ENCODE assay signal across 9 cellular contexts in the genomic region with DNA sequence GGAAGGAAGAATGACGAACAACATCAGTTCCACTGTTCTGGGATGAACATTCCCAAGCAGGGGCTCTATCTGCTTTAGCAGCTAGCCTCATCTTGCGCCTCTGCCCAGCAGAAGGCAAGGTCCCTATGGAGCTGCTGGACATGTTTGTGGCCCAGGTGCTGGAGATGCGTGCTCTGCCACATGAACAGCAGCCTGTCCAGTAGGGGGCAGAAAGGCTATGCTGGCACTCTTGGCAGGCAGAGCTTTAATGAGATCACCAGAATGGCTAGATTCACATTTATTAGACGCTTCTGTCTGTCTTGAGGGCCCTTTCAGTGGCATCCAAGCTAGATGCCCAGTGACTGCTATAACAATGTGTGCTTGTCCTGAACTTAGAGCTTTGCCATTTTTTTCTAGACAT.
DNase-seq lines count a peak whose midpoint lies in the region; ATAC-seq, FAIRE-seq and TF ChIP-seq lines count a peak whose summit lies in the region.
"Had no signal": no experiment of that assay in that cellular context is flagged by ENCODE, and none has a peak within 500 bp of the region (broad histone marks: within the 10 kb centered on the region; RNA-seq: fewer than 3 reads in every experiment).

No MANE protein-coding gene starts in this region.

- H3K36me3 Mint-ChIP-seq in activated naive CD4-positive, alpha-beta T cell treated with anti-CD3 and anti-CD28 coated beads for 36 hours (ENCODE audit: low read depth), result no peaks in the 10 kb centered on the region
- H3K36me3 Mint-ChIP-seq in endothelial cell (ENCODE audit: low read depth, unreplicated experiment), result no peaks in the 10 kb centered on the region
- no peaks in the 10 kb centered on the region for H3K36me3 Mint-ChIP-seq in naive thymus-derived CD4-positive, alpha-beta T cell
- H3K36me3 Mint-ChIP-seq: activated naive CD8-positive, alpha-beta T cell treated with anti-CD3 and anti-CD28 coated beads, Interleukin-2, amount 10 ng/mL, durations not matched to agents 7 days and 5 days had no signal

- DNase-seq in activated naive CD4-positive, alpha-beta T cell treated with anti-CD3 and anti-CD28 coated beads for 36 hours, result peak; percentile 7
- DNase-seq in activated naive CD4-positive, alpha-beta T cell treated with anti-CD3 and anti-CD28 coated beads, Interleukin-2, amount 50 U/mL, for 16 hours, result no peak
- DNase-seq in NCI-H524 (lab: John Stamatoyannopoulos, UW) (peak; percentile 43 to 73), endothelial cell (ENCODE audit: low spot score) (peak; percentile 69), pancreas (peak in 3 of 6 donors; percentile 3 to 23 (median 13)), DMS114 treated with DMSO at 0.1 percent for 48 hours (lab: John Stamatoyannopoulos, UW; ENCODE audit: unreplicated experiment) (no peak)
- DNase-seq in naive thymus-derived CD4-positive, alpha-beta T cell, result no peak
- DNase-seq: activated naive CD8-positive, alpha-beta T cell treated with anti-CD3 and anti-CD28 coated beads, Interleukin-2, amount 10 ng/mL, durations not matched to agents 7 days and 5 days had no signal

- POLR2A ChIA-PET in naive thymus-derived CD4-positive, alpha-beta T cell (lab: Charles Lee), result no interaction called here

- peak; percentile 54 for TF ChIP-seq CTCF in endothelial cell (IDR thresholded peaks at IDR 0.05; ENCODE audit: unreplicated experiment)
- peak in 1 of 4 donors; percentile 8 for TF ChIP-seq CTCF in pancreas (IDR thresholded peaks at IDR 0.05)

- no peaks in the 10 kb centered on the region for H3K4me1 ChIP-seq in pancreas
- H3K4me1 ChIP-seq in naive thymus-derived CD4-positive, alpha-beta T cell (ENCODE audit: control insufficient read depth in 2 of 2, insufficient read depth in 2 of 2, low read length in 2 of 2), result no peaks in the 10 kb centered on the region

- intact Hi-C loops in activated naive CD4-positive, alpha-beta T cell treated with anti-CD3 and anti-CD28 coated beads for 36 hours (cut with micrococcal nuclease), result no loop called here
- intact Hi-C loops in pancreas (cut with DNase I), result no loop called here
- intact Hi-C loops in naive thymus-derived CD4-positive, alpha-beta T cell (cut with micrococcal nuclease), result no loop called here

- no peak for FAIRE-seq in pancreas (lab: Jason Lieb, UNC)

- H3K9me3 Mint-ChIP-seq in activated naive CD4-positive, alpha-beta T cell treated with anti-CD3 and anti-CD28 coated beads for 36 hours, result peaks cover 6% of the 10 kb centered on the region
- no peaks in the 10 kb centered on the region for H3K9me3 Mint-ChIP-seq in endothelial cell (ENCODE audit: unreplicated experiment)
- peaks cover 0 to 33% (median 5%) of the 10 kb centered on the region in 11 donors for H3K9me3 Mint-ChIP-seq in naive thymus-derived CD4-positive, alpha-beta T cell
- H3K9me3 Mint-ChIP-seq: activated naive CD8-positive, alpha-beta T cell treated with anti-CD3 and anti-CD28 coated beads, Interleukin-2, amount 10 ng/mL, durations not matched to agents 7 days and 5 days had no signal

- no peaks in the 10 kb centered on the region for H3K36me3 ChIP-seq in pancreas
- no peaks in the 10 kb centered on the region for H3K36me3 ChIP-seq in naive thymus-derived CD4-positive, alpha-beta T cell (ENCODE audit: control insufficient read depth in 2 of 3, insufficient read depth in 3 of 3, low read length in 3 of 3)

- H3K27ac Mint-ChIP-seq in activated naive CD4-positive, alpha-beta T cell treated with anti-CD3 and anti-CD28 coated beads for 36 hours, result no peak overlapping the region
- H3K27ac Mint-ChIP-seq in endothelial cell (ENCODE audit: unreplicated experiment), result no peak overlapping the region
- no peak overlapping the region for H3K27ac Mint-ChIP-seq in naive thymus-derived CD4-positive, alpha-beta T cell
- H3K27ac Mint-ChIP-seq: activated naive CD8-positive, alpha-beta T cell treated with anti-CD3 and anti-CD28 coated beads, Interleukin-2, amount 10 ng/mL, durations not matched to agents 7 days and 5 days had no signal

- H3K27ac ChIP-seq in pancreas, result no peak overlapping the region
- no peak overlapping the region for H3K27ac ChIP-seq in naive thymus-derived CD4-positive, alpha-beta T cell (ENCODE audit: low read depth, low read length)

- no peak overlapping the region for H3K4me3 ChIP-seq in pancreas
- H3K4me3 ChIP-seq in naive thymus-derived CD4-positive, alpha-beta T cell (ENCODE audit: low read length), result no peak overlapping the region

- H3K4me1 Mint-ChIP-seq in activated naive CD4-positive, alpha-beta T cell treated with anti-CD3 and anti-CD28 coated beads for 36 hours (ENCODE audit: low read depth), result no peaks in the 10 kb centered on the region
- H3K4me1 Mint-ChIP-seq in endothelial cell (ENCODE audit: unreplicated experiment), result no peaks in the 10 kb centered on the region
- no peaks in the 10 kb centered on the region for H3K4me1 Mint-ChIP-seq in naive thymus-derived CD4-positive, alpha-beta T cell
- H3K4me1 Mint-ChIP-seq: activated naive CD8-positive, alpha-beta T cell treated with anti-CD3 and anti-CD28 coated beads, Interleukin-2, amount 10 ng/mL, durations not matched to agents 7 days and 5 days had no signal

- H3K9me3 ChIP-seq in pancreas, result no peaks in the 10 kb centered on the region
- no peaks in the 10 kb centered on the region for H3K9me3 ChIP-seq in naive thymus-derived CD4-positive, alpha-beta T cell (ENCODE audit: control insufficient read depth in 2 of 3, low read length in 3 of 3)

- H3K4me3 Mint-ChIP-seq in activated naive CD4-positive, alpha-beta T cell treated with anti-CD3 and anti-CD28 coated beads for 36 hours, result no peak overlapping the region
- H3K4me3 Mint-ChIP-seq in endothelial cell (ENCODE audit: unreplicated experiment), result no peak overlapping the region
- H3K4me3 Mint-ChIP-seq in naive thymus-derived CD4-positive, alpha-beta T cell, result no peak overlapping the region
- H3K4me3 Mint-ChIP-seq: activated naive CD8-positive, alpha-beta T cell treated with anti-CD3 and anti-CD28 coated beads, Interleukin-2, amount 10 ng/mL, durations not matched to agents 7 days and 5 days had no signal

- CTCF ChIA-PET in activated naive CD4-positive, alpha-beta T cell treated with anti-CD3 and anti-CD28 coated beads for 36 hours (lab: Charles Lee), result no interaction called here
- CTCF ChIA-PET in naive thymus-derived CD4-positive, alpha-beta T cell (lab: Charles Lee), result no interaction called here

- no peaks in the 10 kb centered on the region for H3K27me3 ChIP-seq in pancreas
- H3K27me3 ChIP-seq in naive thymus-derived CD4-positive, alpha-beta T cell (ENCODE audit: control insufficient read depth in 2 of 2, insufficient read depth in 2 of 2, low read length in 2 of 2), result no peaks in the 10 kb centered on the region

- peak in 3 of 4 donors; percentile 58 to 67 (median 61) for ATAC-seq in pancreas
- ATAC-seq in naive thymus-derived CD4-positive, alpha-beta T cell, result no peak
- no peak for ATAC-seq in GM19023 (IDR thresholded peaks at IDR 0.05; ENCODE audit: unreplicated experiment)

- WGBS in pancreas, 2 donors, result 41 to 52% methylated on average over 4 of the region's 4 CpGs

- no peaks in the 10 kb centered on the region for H3K27me3 Mint-ChIP-seq in activated naive CD4-positive, alpha-beta T cell treated with anti-CD3 and anti-CD28 coated beads for 36 hours (ENCODE audit: low read depth)
- no peaks in the 10 kb centered on the region for H3K27me3 Mint-ChIP-seq in endothelial cell (ENCODE audit: unreplicated experiment)
- H3K27me3 Mint-ChIP-seq in naive thymus-derived CD4-positive, alpha-beta T cell, result no peaks in the 10 kb centered on the region
- H3K27me3 Mint-ChIP-seq: activated naive CD8-positive, alpha-beta T cell treated with anti-CD3 and anti-CD28 coated beads, Interleukin-2, amount 10 ng/mL, durations not matched to agents 7 days and 5 days had no signal

Comparison
In these comparisons a context has a peak if more than half of its experiments do, and no peak if none do; other contexts are left out.
1. DNase-seq: peak in activated naive CD4-positive, alpha-beta T cell treated with anti-CD3 and anti-CD28 coated beads for 36 hours (single experiment), NCI-H524 (2 of 2) and endothelial cell (single experiment); none in activated naive CD4-positive, alpha-beta T cell treated with anti-CD3 and anti-CD28 coated beads, Interleukin-2, amount 50 U/mL, for 16 hours (single experiment), naive thymus-derived CD4-positive, alpha-beta T cell (0 of 9) and DMS114 treated with DMSO at 0.1 percent for 48 hours (single experiment).
2. ATAC-seq: peak in pancreas (3 of 4); none in naive thymus-derived CD4-positive, alpha-beta T cell (single experiment) and GM19023 (single experiment).